In genomic region chr21:15743593-15743992, GRCh38 we compare ENCODE assay signal across 13 cellular contexts.
"Had no signal": no experiment of that assay in that cellular context is flagged by ENCODE, and none has a peak within 500 bp of the region (broad histone marks: within the 10 kb centered on the region; RNA-seq: fewer than 3 reads in every experiment).

No MANE protein-coding gene starts in this region.

- H3K27ac ChIP-seq: left lung, tibial artery had no signal

- DNase-seq: activated CD4-positive, alpha-beta T cell treated with anti-CD3 and anti-CD28 coated beads, Interleukin-2, amount 10 ng/mL, durations not matched to agents 7 days and 5 days; activated CD8-positive, alpha-beta memory T cell treated with anti-CD3 and anti-CD28 coated beads for 24 hours; activated naive CD4-positive, alpha-beta T cell treated with anti-CD3 and anti-CD28 coated beads for 36 hours; effector memory CD8-positive, alpha-beta T cell; glutamatergic neuron; left lung; nucleus accumbens; right cardiac atrium; T-cell; tibial artery had no signal

- H3K36me3 ChIP-seq: tibial artery had no signal

- H3K4me2 ChIP-seq: smooth muscle cell had no signal

- H3K27me3 Mint-ChIP-seq: activated CD4-positive, alpha-beta T cell treated with anti-CD3 and anti-CD28 coated beads, Interleukin-2, amount 10 ng/mL, durations not matched to agents 7 days and 5 days; effector memory CD8-positive, alpha-beta T cell; progenitor cell of endocrine pancreas; T-cell had no signal

- H3K27ac Mint-ChIP-seq: activated CD4-positive, alpha-beta T cell treated with anti-CD3 and anti-CD28 coated beads, Interleukin-2, amount 10 ng/mL, durations not matched to agents 7 days and 5 days; activated naive CD4-positive, alpha-beta T cell treated with anti-CD3 and anti-CD28 coated beads for 36 hours; T-cell had no signal

- H3K27me3 ChIP-seq: left lung, tibial artery had no signal

- H3K9me3 ChIP-seq: left lung, tibial artery had no signal

- H3K4me3 ChIP-seq: left lung, smooth muscle cell, tibial artery had no signal

- H3K4me3 Mint-ChIP-seq: activated CD4-positive, alpha-beta T cell treated with anti-CD3 and anti-CD28 coated beads, Interleukin-2, amount 10 ng/mL, durations not matched to agents 7 days and 5 days; activated naive CD4-positive, alpha-beta T cell treated with anti-CD3 and anti-CD28 coated beads for 36 hours; effector memory CD8-positive, alpha-beta T cell; mesothelial cell of epicardium had no signal

- H3K9me3 Mint-ChIP-seq: activated naive CD4-positive, alpha-beta T cell treated with anti-CD3 and anti-CD28 coated beads for 36 hours; effector memory CD8-positive, alpha-beta T cell; T-cell had no signal

- ATAC-seq: effector memory CD8-positive, alpha-beta T cell; left lung; T-cell had no signal
